In genomic region chr7:105429746-105430612, GRCh38 we compare ENCODE assay signal across 1 cellular context.
TF ChIP-seq lines count a peak whose summit lies in the region.

No MANE protein-coding gene starts in this region.

TF ChIP-seq in GM12878, 131 proteins besides CTCF, POLR2A, EP300 and RAD21 (continued from another document):
- TF ChIP-seq, protein P1, sequence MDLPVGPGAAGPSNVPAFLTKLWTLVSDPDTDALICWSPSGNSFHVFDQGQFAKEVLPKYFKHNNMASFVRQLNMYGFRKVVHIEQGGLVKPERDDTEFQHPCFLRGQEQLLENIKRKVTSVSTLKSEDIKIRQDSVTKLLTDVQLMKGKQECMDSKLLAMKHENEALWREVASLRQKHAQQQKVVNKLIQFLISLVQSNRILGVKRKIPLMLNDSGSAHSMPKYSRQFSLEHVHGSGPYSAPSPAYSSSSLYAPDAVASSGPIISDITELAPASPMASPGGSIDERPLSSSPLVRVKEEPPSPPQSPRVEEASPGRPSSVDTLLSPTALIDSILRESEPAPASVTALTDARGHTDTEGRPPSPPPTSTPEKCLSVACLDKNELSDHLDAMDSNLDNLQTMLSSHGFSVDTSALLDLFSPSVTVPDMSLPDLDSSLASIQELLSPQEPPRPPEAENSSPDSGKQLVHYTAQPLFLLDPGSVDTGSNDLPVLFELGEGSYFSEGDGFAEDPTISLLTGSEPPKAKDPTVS (IDR thresholded peaks at IDR 0.05; ENCODE audit: low read depth, low read length) = no peak
- TF ChIP-seq ZNF24 (IDR thresholded peaks at IDR 0.05) (0 out of 2 replicates have a peak, but pooled peaks have one; percentile 12), SMC3 (IDR thresholded peaks at IDR 0.05; ENCODE audit: borderline replicate concordance, low read length) (peak; percentile 66), MTA2 (IDR thresholded peaks at IDR 0.05; ENCODE audit: low read depth) (0 out of 2 replicates have a peak, but pooled peaks have one; percentile 9)
